Comparison of ENCODE assay signal across 1 cellular context in genomic region chr10:1738950-1739349, GRCh38.
TF ChIP-seq lines count a peak whose summit lies in the region.

No MANE protein-coding gene starts in this region.

TF ChIP-seq in GM12878, 131 proteins besides CTCF, POLR2A, EP300 and RAD21 (continued from another document):
- no peak for TF ChIP-seq ZNF592 (IDR thresholded peaks at IDR 0.05)
- TF ChIP-seq NFXL1 (IDR thresholded peaks at IDR 0.05; ENCODE audit: borderline replicate concordance): no peak
- TF ChIP-seq ZNF24 (IDR thresholded peaks at IDR 0.05): no peak
- TF ChIP-seq TCF3 (IDR thresholded peaks at IDR 0.05; ENCODE audit: borderline replicate concordance, insufficient read depth, low read depth, low read length): no peak
- peak; percentile 87 for TF ChIP-seq CUX1 (IDR thresholded peaks at IDR 0.05; ENCODE audit: insufficient replicate concordance, low read depth, low read length)
- TF ChIP-seq EZH2 (IDR thresholded peaks at IDR 0.05; ENCODE audit: borderline replicate concordance, control insufficient read depth, low read depth, low read length): no peak
- peak; percentile 39; the same call in 1 of the 2 replicates for TF ChIP-seq TCF12 (IDR thresholded peaks at IDR 0.05; ENCODE audit: low read depth, low read length)
- peak; percentile 71; the same call in 1 of the 2 replicates for TF ChIP-seq BMI1 (IDR thresholded peaks at IDR 0.05; ENCODE audit: borderline replicate concordance)
- TF ChIP-seq USF1 (IDR thresholded peaks at IDR 0.05; ENCODE audit: borderline replicate concordance, extremely low read length, insufficient read depth, low read depth, low read length): no peak
- TF ChIP-seq ZBTB11 (CRISPR knock-in tag; IDR thresholded peaks at IDR 0.05): no peak
- TF ChIP-seq MTA2 (IDR thresholded peaks at IDR 0.05; ENCODE audit: low read depth): peak; percentile 43; the same call in 1 of the 2 replicates
- peak; percentile 58 for TF ChIP-seq ATF2 (IDR thresholded peaks at IDR 0.05; ENCODE audit: low read length)
